Comparison of ENCODE assay signal across 20 cellular contexts in genomic region chr22:24697141-24697540, GRCh38.
A peak's percentile ranks its signal among the peaks of the same experiment; 100 is the strongest.
DNase-seq lines count a peak whose midpoint lies in the region; FAIRE-seq and TF ChIP-seq lines count a peak whose summit lies in the region.
"Had no signal": no experiment of that assay in that cellular context is flagged by ENCODE, and none has a peak within 500 bp of the region (broad histone marks: within the 10 kb centered on the region; RNA-seq: fewer than 3 reads in every experiment).

No MANE protein-coding gene starts in this region.

- DNase-seq in RWPE1 (ENCODE audit: low spot score) (no peak), keratinocyte (ENCODE audit: low read depth, low spot score) (no peak), osteoblast (ENCODE audit: insufficient read length, low spot score, missing footprints) (peak; percentile 46), AG08395 (ENCODE audit: low spot score) (no peak), GM13977 (ENCODE audit: low spot score) (no peak), NCI-H345 (lab: John Stamatoyannopoulos, UW) (no peak)
- no peak for DNase-seq in activated CD8-positive, alpha-beta memory T cell treated with anti-CD3 and anti-CD28 coated beads for 24 hours
- DNase-seq: ACHN; activated CD4-positive, alpha-beta T cell treated with anti-CD3 and anti-CD28 coated beads, Interleukin-2, amount 50 U/mL, for 1 hour; activated naive CD4-positive, alpha-beta T cell treated with anti-CD3 and anti-CD28 coated beads, Interleukin-2, amount 10 ng/mL, durations not matched to agents 7 days and 5 days; KG1; NCI-H1092 treated with DMSO at 0.1 percent for 48 hours; NCI-H2107; NCI-H748 treated with DMSO at 0.1 percent for 48 hours had no signal

- peak overlapping the region; percentile 9 for H3K4me2 ChIP-seq in keratinocyte (ENCODE audit: control insufficient read depth, extremely low read depth, insufficient read depth, low read depth, low read length)
- no peak overlapping the region for H3K4me2 ChIP-seq in osteoblast (ENCODE audit: insufficient read depth, low read length)

- no peaks in the 10 kb centered on the region for H3K36me3 ChIP-seq in keratinocyte (ENCODE audit: control insufficient read depth in 2 of 2, extremely low read depth in 1 of 2, insufficient read depth in 2 of 2, low read length in 2 of 2)
- H3K36me3 ChIP-seq in osteoblast (ENCODE audit: insufficient read depth, low read length), result no peaks in the 10 kb centered on the region

- H3K79me2 ChIP-seq in keratinocyte (ENCODE audit: control insufficient read depth, insufficient read depth, low read length), result no peaks in the 10 kb centered on the region
- no peaks in the 10 kb centered on the region for H3K79me2 ChIP-seq in osteoblast (ENCODE audit: insufficient read depth, low read length)

- POLR2A ChIA-PET in RWPE1 (lab: Yijun Ruan, JAX; ENCODE audit: low non-redundant PET), result no interaction called here

- H3K4me1 ChIP-seq in keratinocyte (ENCODE audit: control insufficient read depth, extremely low read depth, insufficient read depth, low read length) (peaks cover 11% of the 10 kb centered on the region), osteoblast (ENCODE audit: insufficient read depth, low read length) (no peaks in the 10 kb centered on the region)

- H4K20me1 ChIP-seq in keratinocyte (ENCODE audit: control insufficient read depth, extremely low read depth, insufficient read depth, low read length), result no peaks in the 10 kb centered on the region
- H4K20me1 ChIP-seq in osteoblast (ENCODE audit: insufficient read depth, low read length), result no peaks in the 10 kb centered on the region

- no peaks in the 10 kb centered on the region for H3K9me1 ChIP-seq in keratinocyte (ENCODE audit: control insufficient read depth, extremely low read depth, insufficient read depth, low read length)

- peak overlapping the region; percentile 39 for H3K27ac ChIP-seq in C4-2B
- peak overlapping the region; percentile 88 for H3K27ac ChIP-seq in RWPE1
- no peak overlapping the region for H3K27ac ChIP-seq in keratinocyte (ENCODE audit: control insufficient read depth, insufficient read depth, low read length)
- H3K27ac ChIP-seq in osteoblast (ENCODE audit: low read depth, low read length), result no peak overlapping the region

- no peak overlapping the region for H3K9ac ChIP-seq in keratinocyte (ENCODE audit: control insufficient read depth, extremely low read depth, insufficient read depth, low read length)

- H3K9me3 ChIP-seq in keratinocyte (ENCODE audit: control insufficient read depth, low read depth, low read length) (no peaks in the 10 kb centered on the region), osteoblast (ENCODE audit: low read depth, low read length) (no peaks in the 10 kb centered on the region)

- TF ChIP-seq CTCF in C4-2B (conservative IDR thresholded peaks at IDR 0.05), result no peak
- TF ChIP-seq CTCF in RWPE1 (conservative IDR thresholded peaks at IDR 0.05; ENCODE audit: low read depth), result no peak
- TF ChIP-seq CTCF in keratinocyte (optimal IDR thresholded peaks at IDR 0.05 in 1 of 3, IDR thresholded peaks at IDR 0.05 in 1 of 3, conservative IDR thresholded peaks at IDR 0.05 in 1 of 3; ENCODE audit: extremely low read depth in 1 of 3, insufficient read depth in 2 of 3, low read length in 3 of 3), result no peak
- no peak for TF ChIP-seq CTCF in osteoblast (IDR thresholded peaks at IDR 0.05; ENCODE audit: extremely low read depth, low read depth, low read length)
- no peak for TF ChIP-seq CTCF in GM13977 (IDR thresholded peaks at IDR 0.05; ENCODE audit: extremely low read depth, insufficient read depth, missing control alignments)

- in situ Hi-C loops in GM13977 (cut with MboI; ENCODE audit: low pct_unique_long_range_greater_than_20kb, low sequenced_read_pairs, unreplicated experiment), result no loop called here

- no peak overlapping the region for H3K4me3 ChIP-seq in keratinocyte (ENCODE audit: control insufficient read depth in 2 of 3, extremely low read depth in 1 of 3, insufficient read depth in 2 of 3, low read depth in 1 of 3, low read length in 3 of 3)
- H3K4me3 ChIP-seq in osteoblast (ENCODE audit: insufficient read depth, low read length), result no peak overlapping the region
- H3K4me3 ChIP-seq: lung had no signal

- CTCF ChIA-PET in RWPE1 (lab: Yijun Ruan, JAX), result no interaction called here

- dilution Hi-C loops in keratinocyte (cut with MboI; ENCODE audit: extremely low pct_ligation_motif_present, low sequenced_read_pairs), result no loop called here

- no peak overlapping the region for H2AFZ ChIP-seq in keratinocyte (ENCODE audit: control insufficient read depth, low read length)
- no peak overlapping the region for H2AFZ ChIP-seq in osteoblast (ENCODE audit: low read length)

- no peak for FAIRE-seq in keratinocyte (lab: Jason Lieb, UNC)
- FAIRE-seq: astrocyte, colon, RCC 7860, TTC549 had no signal

- no peaks in the 10 kb centered on the region for H3K27me3 ChIP-seq in keratinocyte (ENCODE audit: control insufficient read depth, extremely low read depth, insufficient read depth, low read length)
- H3K27me3 ChIP-seq in osteoblast (ENCODE audit: insufficient read depth, low read length), result peaks cover 13% of the 10 kb centered on the region

Comparison
In these comparisons a context has a peak if more than half of its experiments do, and no peak if none do; other contexts are left out.
1. H3K27ac ChIP-seq: peak in C4-2B (single experiment) and RWPE1 (single experiment); none in keratinocyte (single experiment) and osteoblast (single experiment).